8 cellular contexts compared by ENCODE assay signal in the genomic region with DNA sequence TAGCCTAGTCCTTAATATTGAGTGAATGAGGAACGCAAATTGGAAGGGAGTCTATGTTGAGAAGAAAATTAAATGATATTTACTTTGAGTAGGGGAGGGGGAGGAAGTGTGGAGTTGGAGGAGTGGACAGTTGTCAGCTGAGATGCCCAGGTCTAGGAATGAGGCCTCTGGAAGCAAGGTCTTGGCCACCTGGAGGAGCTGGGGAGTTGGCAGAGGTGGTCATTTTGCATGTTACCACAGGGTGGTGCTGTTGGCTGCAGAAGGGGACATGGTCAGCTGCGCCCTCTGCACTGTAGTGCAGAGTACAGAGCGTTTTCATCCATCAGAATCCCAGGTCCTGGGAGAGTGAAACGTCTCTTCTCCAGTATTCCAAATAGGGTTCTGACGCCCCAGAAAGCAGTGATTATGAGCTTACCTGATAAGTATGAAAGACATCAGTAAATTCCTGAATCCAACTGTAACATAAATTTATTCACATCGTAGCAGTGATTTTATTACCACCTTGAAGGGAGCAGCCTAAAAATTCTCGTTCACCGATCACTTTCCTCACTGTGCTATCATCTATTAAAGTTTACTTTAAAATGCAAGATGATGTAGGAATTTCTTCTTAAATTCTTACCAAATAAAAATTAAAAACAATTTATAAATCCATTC. TPM values are rescaled to one million over a fixed set of nuclear protein-coding genes. Genes with fewer than 3 reads are reported as not detected.
A peak's percentile ranks its signal among the peaks of the same experiment; 100 is the strongest.
DNase-seq lines count a peak whose midpoint lies in the region; ATAC-seq, FAIRE-seq and TF ChIP-seq lines count a peak whose summit lies in the region.

No MANE protein-coding gene starts in this region.

- POLR2A ChIA-PET in AG04450 (lab: Yijun Ruan, JAX) = no interaction called here

- FAIRE-seq in urothelium cell line (lab: Jason Lieb, UNC) = peak; percentile 20

- no peaks in the 10 kb centered on the region for H3K27me3 ChIP-seq in AG04450 (ENCODE audit: control insufficient read depth, insufficient read depth, low read length)

- H3K9me3 ChIP-seq in AG04450 (ENCODE audit: control insufficient read depth, insufficient read depth, low read length) = no peaks in the 10 kb centered on the region

- no peak overlapping the region for H3K4me3 ChIP-seq in AG04450 (ENCODE audit: low read depth, low read length)

- no peak for ATAC-seq in GM19035 (IDR thresholded peaks at IDR 0.05; ENCODE audit: unreplicated experiment)

- peak; percentile 48 for DNase-seq in AG04450 (ENCODE audit: low read depth, low spot score)
- peak; percentile 57 for DNase-seq in NCI-H2171 (lab: John Stamatoyannopoulos, UW)
- DNase-seq in epithelial cell of prostate (ENCODE audit: low read depth, low spot score) = peak; percentile 22
- DNase-seq in midbrain (lab: John Stamatoyannopoulos, UW) = peak; percentile 71
- DNase-seq in urothelium cell line (ENCODE audit: low spot score) = peak; percentile 78

- H3K27ac ChIP-seq in AG04450 (ENCODE audit: low read depth, low read length) (no peak overlapping the region), VCaP (peak overlapping the region; percentile 80), epithelial cell of prostate (no peak overlapping the region)

- peak; percentile 90 for TF ChIP-seq CTCF in AG04450 (IDR thresholded peaks at IDR 0.05; ENCODE audit: low read depth, low read length)
- TF ChIP-seq CTCF in GM12873 (IDR thresholded peaks at IDR 0.05; ENCODE audit: insufficient read depth, low read depth, low read length, missing control alignments) = peak; percentile 84
- TF ChIP-seq CTCF in VCaP (conservative IDR thresholded peaks at IDR 0.05) = peak; percentile 98

- CTCF ChIA-PET in AG04450 (lab: Charles Lee) = interaction anchor here (0.6 to 5.5 kb wide), 51 partner anchors 9 to 875 kb away, joined by 3 to 75 read pairs (median 4); no protein-coding TSS in a partner anchor

RNA-seq across cellular contexts. Expression of gene PARK7, which starts 13.8 kb away (rescaled TPM):
- polyA plus RNA-seq in AG04450 (2011; rRNA removed) = 403 and 479 TPM in 2 replicates
- 107 and 112 TPM in 2 replicates for polyA minus RNA-seq in AG04450 (2011; rRNA and poly(A)+ RNA removed)

RNA-seq across cellular contexts. Expression of gene TNFRSF9, which starts 34.7 kb away (rescaled TPM):
- polyA plus RNA-seq in AG04450 (2011; rRNA removed) = 0.91 and 0.94 TPM in 2 replicates
- polyA minus RNA-seq in AG04450 (2011; rRNA and poly(A)+ RNA removed) = 0.55 and 0.91 TPM in 2 replicates

RNA-seq across cellular contexts. Expression of gene ERRFI1, which starts 50.8 kb away (rescaled TPM):
- polyA plus RNA-seq in AG04450 (2011; rRNA removed) = 102 and 105 TPM in 2 replicates
- polyA minus RNA-seq in AG04450 (2011; rRNA and poly(A)+ RNA removed) = 47.7 and 49.1 TPM in 2 replicates

Comparison
In these comparisons a context has a peak if more than half of its experiments do, and no peak if none do; other contexts are left out.
1. DNase-seq: peak in every context shown above with its lines; median percentile 78 in urothelium cell line; 71 in midbrain; 57 in NCI-H2171; 48 in AG04450; 22 in epithelial cell of prostate.